In the genomic region with DNA sequence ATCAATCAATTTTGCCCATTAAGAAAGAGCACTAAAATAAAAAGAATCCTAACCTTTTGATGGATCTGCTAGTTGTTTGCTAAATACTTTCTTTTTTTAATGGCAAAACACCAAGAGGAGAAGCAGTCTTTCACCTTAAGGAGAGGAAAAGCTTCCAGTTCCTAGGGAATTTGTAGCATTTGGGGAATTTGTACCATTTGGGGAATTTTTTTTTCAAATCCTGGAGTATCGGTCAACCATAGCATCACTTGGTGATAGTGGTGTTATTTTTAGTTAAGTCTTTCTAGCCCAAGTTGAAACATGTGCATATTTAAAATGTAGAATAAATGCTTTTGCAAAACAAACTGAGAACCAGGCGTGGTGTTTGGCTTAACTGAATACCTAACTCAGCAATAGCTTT, we compare ENCODE assay signal across 29 cellular contexts.
"Had no signal": no experiment of that assay in that cellular context is flagged by ENCODE, and none has a peak within 500 bp of the region (broad histone marks: within the 10 kb centered on the region; RNA-seq: fewer than 3 reads in every experiment).

No MANE protein-coding gene starts in this region.

- H3K27ac Mint-ChIP-seq: activated CD8-positive, alpha-beta T cell treated with anti-CD3 and anti-CD28 coated beads for 36 hours; activated naive CD8-positive, alpha-beta T cell; activated T-helper 17 cell treated with anti-CD3 and anti-CD28 coated beads, Interleukin-2, amount 50 U/mL, for 72 hours; dendritic cell treated with granulocyte-macrophage colony-stimulating factor and Interleukin-4, amounts not matched to agents 40 ng/mL and 50 ng/mL, for 4 days; effector memory CD8-positive, alpha-beta T cell had no signal

- H3K27ac ChIP-seq: brain microvascular endothelial cell, coronary artery, dorsolateral prefrontal cortex, esophagus muscularis mucosa, foreskin keratinocyte, gastrocnemius medialis, heart left ventricle had no signal

- H3K36me3 ChIP-seq: brain microvascular endothelial cell, esophagus muscularis mucosa, gastrocnemius medialis, heart left ventricle had no signal

- DNase-seq: activated CD4-positive, alpha-beta T cell treated with anti-CD3 and anti-CD28 coated beads for 1 hour; activated CD4-positive, alpha-beta T cell treated with anti-CD3 and anti-CD28 coated beads for 48 hours; activated CD4-positive, alpha-beta T cell treated with anti-CD3 and anti-CD28 coated beads, Interleukin-2, amount 50 U/mL, for 1 hour; activated CD4-positive, alpha-beta T cell treated with anti-CD3 and anti-CD28 coated beads, Interleukin-2, amount 50 U/mL, for 48 hours; activated CD8-positive, alpha-beta memory T cell treated with anti-CD3 and anti-CD28 coated beads for 24 hours; activated CD8-positive, alpha-beta T cell treated with anti-CD3 and anti-CD28 coated beads for 36 hours; activated effector memory CD4-positive, alpha-beta T cell treated with Interleukin-2 at 50 U/mL for 16 hours; activated gamma-delta T cell treated with Interleukin-2 at 50 U/mL for 16 hours; activated naive CD4-positive, alpha-beta T cell treated with anti-CD3 and anti-CD28 coated beads, Interleukin-2, amount 50 U/mL, for 16 hours; activated naive CD4-positive, alpha-beta T cell treated with Interleukin-2 at 50 U/mL for 16 hours; activated T-cell treated with anti-CD3 and anti-CD28 coated beads, Interleukin-2, amount 50 U/mL, for 4 hours; amniotic stem cell; anterior cingulate cortex; brain microvascular endothelial cell; dorsolateral prefrontal cortex; effector CD4-positive, alpha-beta T cell; effector memory CD8-positive, alpha-beta T cell; erythroblast; foreskin keratinocyte; gastrocnemius medialis; glutamatergic neuron; heart left ventricle; T-helper 2 cell had no signal

- H3K4me1 Mint-ChIP-seq: activated T-helper 17 cell treated with anti-CD3 and anti-CD28 coated beads, Interleukin-2, amount 50 U/mL, for 72 hours; central memory CD8-positive, alpha-beta T cell had no signal

- H3K4me3 ChIP-seq: coronary artery, dorsolateral prefrontal cortex, esophagus muscularis mucosa, gastrocnemius medialis, heart left ventricle had no signal

- H3K27me3 ChIP-seq: brain microvascular endothelial cell, dorsolateral prefrontal cortex, esophagus muscularis mucosa, foreskin keratinocyte, gastrocnemius medialis had no signal

- H3K36me3 Mint-ChIP-seq: activated naive CD8-positive, alpha-beta T cell had no signal

- H3K4me3 Mint-ChIP-seq: activated CD8-positive, alpha-beta T cell treated with anti-CD3 and anti-CD28 coated beads for 36 hours; activated naive CD8-positive, alpha-beta T cell; activated T-cell treated with anti-CD3 and anti-CD28 coated beads, Interleukin-2, amount 50 U/mL, for 4 hours; activated T-helper 17 cell treated with anti-CD3 and anti-CD28 coated beads, Interleukin-2, amount 50 U/mL, for 72 hours; central memory CD8-positive, alpha-beta T cell; dendritic cell treated with granulocyte-macrophage colony-stimulating factor and Interleukin-4, amounts not matched to agents 40 ng/mL and 50 ng/mL, for 4 days; effector memory CD8-positive, alpha-beta T cell had no signal

- ATAC-seq: activated CD8-positive, alpha-beta T cell treated with anti-CD3 and anti-CD28 coated beads for 36 hours; activated T-cell treated with anti-CD3 and anti-CD28 coated beads, Interleukin-2, amount 50 U/mL, for 4 hours; activated T-helper 17 cell treated with anti-CD3 and anti-CD28 coated beads, Interleukin-2, amount 50 U/mL, for 72 hours; effector memory CD8-positive, alpha-beta T cell; foreskin keratinocyte; gastrocnemius medialis; heart left ventricle had no signal

- H3K4me1 ChIP-seq: esophagus muscularis mucosa, foreskin keratinocyte, gastrocnemius medialis, heart left ventricle had no signal

- H3K9me3 Mint-ChIP-seq: activated T-cell treated with anti-CD3 and anti-CD28 coated beads, Interleukin-2, amount 50 U/mL, for 4 hours; dendritic cell treated with granulocyte-macrophage colony-stimulating factor and Interleukin-4, amounts not matched to agents 40 ng/mL and 50 ng/mL, for 4 days had no signal

- H3K27me3 Mint-ChIP-seq: activated CD8-positive, alpha-beta T cell treated with anti-CD3 and anti-CD28 coated beads for 36 hours; central memory CD8-positive, alpha-beta T cell; dendritic cell treated with granulocyte-macrophage colony-stimulating factor and Interleukin-4, amounts not matched to agents 40 ng/mL and 50 ng/mL, for 4 days; effector memory CD8-positive, alpha-beta T cell had no signal
